ENCODE assay signal across 1 cellular context in genomic region chr13:24234200-24234915, GRCh38.
TF ChIP-seq lines count a peak whose summit lies in the region.

No MANE protein-coding gene starts in this region.

TF ChIP-seq in SK-N-SH, 30 proteins besides CTCF, POLR2A, EP300 and RAD21 (continued from another document):
- no peak for TF ChIP-seq ZBTB33 (IDR thresholded peaks at IDR 0.05; ENCODE audit: borderline replicate concordance, low read depth)
- TF ChIP-seq NFIC (IDR thresholded peaks at IDR 0.05; ENCODE audit: borderline replicate concordance), result no peak
- TF ChIP-seq IRF3 (IDR thresholded peaks at IDR 0.05; ENCODE audit: low read depth, low read length), result no peak
- TF ChIP-seq GABPA (IDR thresholded peaks at IDR 0.05; ENCODE audit: low read depth), result no peak
TF ChIP-seq in SK-N-SH: peak in this region for 0.
